In the genomic region with DNA sequence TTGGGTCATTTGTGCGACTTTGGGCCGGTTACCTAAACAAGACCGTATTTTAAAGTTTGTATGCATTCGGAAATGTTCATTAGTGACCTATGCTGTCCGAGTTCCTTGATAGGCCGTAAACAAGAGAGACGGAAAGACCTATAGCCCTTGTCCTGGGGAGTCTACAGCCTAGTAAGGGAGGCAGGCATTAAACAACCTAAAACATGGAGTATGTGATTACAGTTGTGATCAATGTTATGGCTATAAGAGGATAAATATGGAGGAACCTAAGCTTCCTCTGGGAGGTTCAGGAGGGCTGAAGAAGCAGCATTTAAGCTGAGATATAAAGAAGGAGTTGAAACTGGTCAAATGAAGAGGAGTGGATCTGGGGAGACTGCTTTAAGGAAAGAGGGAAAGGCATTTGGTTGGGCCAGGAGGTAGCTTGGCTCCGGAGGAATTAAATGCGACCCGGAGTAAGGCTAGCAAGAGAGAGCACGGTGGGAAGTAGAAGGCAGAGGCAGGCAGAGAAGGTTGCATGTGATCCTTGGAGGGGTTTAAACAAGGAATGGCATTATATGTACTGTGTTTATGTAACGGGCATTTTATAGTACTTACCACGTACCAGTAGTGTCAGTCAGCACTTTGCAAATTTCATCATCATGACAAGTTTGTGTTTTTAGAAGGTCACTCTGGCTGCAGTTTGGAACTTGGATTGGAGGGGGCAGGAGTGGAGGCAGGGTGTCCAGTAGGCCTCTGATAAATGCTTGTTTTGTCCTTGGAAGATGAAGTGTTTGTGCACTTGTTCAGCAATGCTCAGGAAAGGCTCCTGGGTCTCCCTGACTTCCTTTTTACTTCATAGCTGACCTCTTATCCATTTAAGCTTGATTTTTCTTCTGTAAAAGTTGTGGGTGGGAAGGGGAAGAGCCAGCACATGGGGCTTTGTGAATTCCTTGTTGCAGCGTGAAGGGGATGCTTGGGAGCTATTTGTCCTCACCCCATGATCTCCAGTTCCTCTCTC, we compare ENCODE assay signal across 6 cellular contexts. TPM values are rescaled to one million over a fixed set of nuclear protein-coding genes. Genes with fewer than 3 reads are reported as not detected.
A peak's percentile ranks its signal among the peaks of the same experiment; 100 is the strongest.
DNase-seq lines count a peak whose midpoint lies in the region; TF ChIP-seq lines count a peak whose summit lies in the region.

No MANE protein-coding gene starts in this region.

- no peaks in the 10 kb centered on the region for H3K27me3 ChIP-seq in dorsolateral prefrontal cortex

- intact Hi-C loops in dorsolateral prefrontal cortex (cut with DNase I) = loop anchor here in 1 of 2 donors (5.0 kb wide), 1 partner anchor 44 kb away; no protein-coding TSS in a partner anchor

- H3K27ac ChIP-seq in dorsolateral prefrontal cortex = peak overlapping the region; percentile 62 to 95 (median 91)

- TF ChIP-seq CTCF in dorsolateral prefrontal cortex (IDR thresholded peaks at IDR 0.05 in 54 of 56, conservative IDR thresholded peaks at IDR 0.05 in 2 of 56; ENCODE audit: low read depth in 1 of 56, partially characterized antibody in 56 of 56) (no peak), retinal pigment epithelial cell (conservative IDR thresholded peaks at IDR 0.05; ENCODE audit: low read depth, low read length) (no peak)

- H3K4me3 ChIP-seq in dorsolateral prefrontal cortex (peak overlapping the region; percentile 43 to 93 (median 77)), retinal pigment epithelial cell (ENCODE audit: low read length) (peak overlapping the region; percentile 1)

- peak; percentile 44 for DNase-seq in NCI-H82 (lab: John Stamatoyannopoulos, UW)
- no peak for DNase-seq in NCI-H82 treated with DMSO at 0.1 percent for 48 hours (lab: John Stamatoyannopoulos, UW; ENCODE audit: unreplicated experiment)
- no peak for DNase-seq in dorsolateral prefrontal cortex
- DNase-seq in retinal pigment epithelial cell (ENCODE audit: low read depth) = peak; percentile 95
- DNase-seq in HuH-7 (ENCODE audit: low spot score) = no peak
- DNase-seq in NCI-H2227 treated with DMSO at 0.1 percent for 48 hours (lab: John Stamatoyannopoulos, UW) = no peak

RNA-seq across cellular contexts. Expression of gene AVPI1, which starts 1.0 kb away (rescaled TPM):
- 10 to 100 TPM; 15.7 to 41.1 (median 27.6) TPM for total RNA-seq in dorsolateral prefrontal cortex

RNA-seq across cellular contexts. Expression of gene MARVELD1, which starts 25.4 kb away (rescaled TPM):
- 10 to 100 TPM in 2 of 120 experiments, 1 to 10 TPM in 118; 2.5 to 12.7 (median 4.8) TPM for total RNA-seq in dorsolateral prefrontal cortex

RNA-seq across cellular contexts. Expression of gene PI4K2A, which starts 47.6 kb away (rescaled TPM):
- total RNA-seq in dorsolateral prefrontal cortex = 10 to 100 TPM; 17.4 to 40.1 (median 31.7) TPM

RNA-seq across cellular contexts. Expression of gene ZFYVE27, which starts 48.8 kb away (rescaled TPM):
- total RNA-seq in dorsolateral prefrontal cortex = 10 to 100 TPM; 47.7 to 82.7 (median 64.5) TPM

RNA-seq across cellular contexts. Expression of gene MORN4, which starts 54.8 kb away (rescaled TPM):
- total RNA-seq in dorsolateral prefrontal cortex = 10 to 100 TPM; 13.6 to 56.9 (median 33.3) TPM

Comparison
In these comparisons a context has a peak if more than half of its experiments do, and no peak if none do; other contexts are left out.
1. DNase-seq: peak in NCI-H82 (single experiment) and retinal pigment epithelial cell (single experiment); none in NCI-H82 treated with DMSO at 0.1 percent for 48 hours (single experiment), dorsolateral prefrontal cortex (0 of 10), HuH-7 (single experiment) and NCI-H2227 treated with DMSO at 0.1 percent for 48 hours (single experiment).